Comparison of ENCODE assay signal across 25 cellular contexts in genomic region chr10:131033166-131034085, GRCh38.
A peak's percentile ranks its signal among the peaks of the same experiment; 100 is the strongest.
DNase-seq lines count a peak whose midpoint lies in the region; ATAC-seq, FAIRE-seq and TF ChIP-seq lines count a peak whose summit lies in the region.
"Had no signal": no experiment of that assay in that cellular context is flagged by ENCODE, and none has a peak within 500 bp of the region (broad histone marks: within the 10 kb centered on the region; RNA-seq: fewer than 3 reads in every experiment).

No MANE protein-coding gene starts in this region.

- CTCF ChIA-PET in activated CD4-positive, alpha-beta memory T cell treated with anti-CD3 and anti-CD28 coated beads for 36 hours (lab: Charles Lee): no interaction called here
- CTCF ChIA-PET in SK-N-SH (lab: Yijun Ruan, JAX): no interaction called here

- no peaks in the 10 kb centered on the region for H3K36me3 Mint-ChIP-seq in chondrocyte (ENCODE audit: low read depth)
- H3K36me3 Mint-ChIP-seq in activated CD4-positive, alpha-beta memory T cell treated with anti-CD3 and anti-CD28 coated beads for 36 hours: no peaks in the 10 kb centered on the region
- H3K36me3 Mint-ChIP-seq: CD4-positive, CD25-positive, alpha-beta regulatory T cell; IgD-negative memory B cell had no signal

- H3K79me2 ChIP-seq in SK-N-SH (ENCODE audit: insufficient read depth): no peaks in the 10 kb centered on the region

- H3K27me3 Mint-ChIP-seq in chondrocyte (ENCODE audit: low read depth): no peaks in the 10 kb centered on the region
- H3K27me3 Mint-ChIP-seq in activated CD4-positive, alpha-beta memory T cell treated with anti-CD3 and anti-CD28 coated beads for 36 hours: no peaks in the 10 kb centered on the region
- H3K27me3 Mint-ChIP-seq: CD4-positive, CD25-positive, alpha-beta regulatory T cell; IgD-negative memory B cell had no signal

- no peak overlapping the region for H3K4me2 ChIP-seq in SK-N-SH
- H3K4me2 ChIP-seq: KMS-11 had no signal

- H3K9ac ChIP-seq in SK-N-SH: no peak overlapping the region
- H3K9ac ChIP-seq: BLaER1, KMS-11 had no signal

- FAIRE-seq in RCC 7860 (lab: Jason Lieb, UNC): no peak
- FAIRE-seq: A204.1, GM12892, H54 had no signal

- H2AFZ ChIP-seq in SK-N-SH (ENCODE audit: low read depth): no peak overlapping the region

- TF ChIP-seq CTCF in chondrocyte (IDR thresholded peaks at IDR 0.05): no peak
- TF ChIP-seq CTCF in sigmoid colon (IDR thresholded peaks at IDR 0.05): no peak
- no peak for TF ChIP-seq CTCF in stomach (IDR thresholded peaks at IDR 0.05)
- no peak for TF ChIP-seq CTCF in SK-N-SH (IDR thresholded peaks at IDR 0.05)

- H3K9me2 ChIP-seq in SK-N-SH: no peaks in the 10 kb centered on the region

- TF ChIP-seq RAD21 in SK-N-SH (IDR thresholded peaks at IDR 0.05; ENCODE audit: low read length): no peak

- H3F3A ChIP-seq in SK-N-SH (replicated peaks; ENCODE audit: insufficient read depth): no peaks in the 10 kb centered on the region

- H3K9me3 Mint-ChIP-seq in chondrocyte (ENCODE audit: low read depth): peaks cover 29% of the 10 kb centered on the region
- H3K9me3 Mint-ChIP-seq in activated CD4-positive, alpha-beta memory T cell treated with anti-CD3 and anti-CD28 coated beads for 36 hours: no peaks in the 10 kb centered on the region
- H3K9me3 Mint-ChIP-seq: IgD-negative memory B cell had no signal

- WGBS in sigmoid colon, 2 donors: 61 to 77% methylated on average over 10 of the region's 10 CpGs
- 63 to 73% (median 71%) methylated on average over 7 to 10 of the region's 10 CpGs for WGBS in stomach, 5 donors
- 31% methylated on average over 10 of the region's 10 CpGs for WGBS in SK-N-SH (ENCODE audit: low lambda C conversion rate)

- H3K27ac Mint-ChIP-seq in chondrocyte (ENCODE audit: unreplicated experiment): no peak overlapping the region
- no peak overlapping the region for H3K27ac Mint-ChIP-seq in activated CD4-positive, alpha-beta memory T cell treated with anti-CD3 and anti-CD28 coated beads for 36 hours
- H3K27ac Mint-ChIP-seq: CD4-positive, CD25-positive, alpha-beta regulatory T cell; IgD-negative memory B cell had no signal

- POLR2A ChIA-PET in activated CD4-positive, alpha-beta memory T cell treated with anti-CD3 and anti-CD28 coated beads for 36 hours (lab: Charles Lee): no interaction called here
- POLR2A ChIA-PET in SK-N-SH (lab: Yijun Ruan, JAX): no interaction called here

- ATAC-seq in left lobe of liver (no peak), GM18873 (IDR thresholded peaks at IDR 0.05; ENCODE audit: low FRiP score, unreplicated experiment) (no peak)

- no peak overlapping the region for H3K27ac ChIP-seq in sigmoid colon
- no peak overlapping the region for H3K27ac ChIP-seq in stomach
- no peak overlapping the region for H3K27ac ChIP-seq in SK-N-SH (ENCODE audit: low read depth in 2 of 2, low read length in 1 of 2)
- H3K27ac ChIP-seq: BLaER1, KMS-11, RWPE1 had no signal

- H3K4me3 ChIP-seq in sigmoid colon (no peak overlapping the region), stomach (no peak overlapping the region), SK-N-SH (ENCODE audit: low read depth in 2 of 2, low read length in 1 of 2) (no peak overlapping the region)
- H3K4me3 ChIP-seq: BLaER1 had no signal

- no peaks in the 10 kb centered on the region for H4K20me1 ChIP-seq in SK-N-SH (ENCODE audit: insufficient read depth)
- H4K20me1 ChIP-seq: BLaER1 had no signal

- no peaks in the 10 kb centered on the region for H3K36me3 ChIP-seq in sigmoid colon
- no peaks in the 10 kb centered on the region for H3K36me3 ChIP-seq in stomach
- H3K36me3 ChIP-seq in SK-N-SH (replicated peaks in 1 of 2; ENCODE audit: control insufficient read depth in 1 of 2, insufficient read depth in 2 of 2, low read length in 1 of 2): no peaks in the 10 kb centered on the region
- H3K36me3 ChIP-seq: BLaER1 had no signal

- TF ChIP-seq EP300 in sigmoid colon (IDR thresholded peaks at IDR 0.05) (no peak), stomach (IDR thresholded peaks at IDR 0.05) (no peak), SK-N-SH (IDR thresholded peaks at IDR 0.05; ENCODE audit: borderline replicate concordance in 1 of 2, low read depth in 1 of 2, low read length in 1 of 2) (no peak)

- H3K4me1 ChIP-seq in sigmoid colon (no peaks in the 10 kb centered on the region), stomach (no peaks in the 10 kb centered on the region), SK-N-SH (ENCODE audit: control insufficient read depth in 1 of 2, insufficient read depth in 2 of 2, low read depth in 1 of 2, low read length in 1 of 2) (peaks cover 0 to 7% of the 10 kb centered on the region in 2 experiments; a peak in 2 of 4 replicates)

- no peaks in the 10 kb centered on the region for H3K4me1 Mint-ChIP-seq in chondrocyte (ENCODE audit: low read depth)
- no peaks in the 10 kb centered on the region for H3K4me1 Mint-ChIP-seq in activated CD4-positive, alpha-beta memory T cell treated with anti-CD3 and anti-CD28 coated beads for 36 hours (ENCODE audit: low read depth)
- H3K4me1 Mint-ChIP-seq: CD4-positive, CD25-positive, alpha-beta regulatory T cell; IgD-negative memory B cell had no signal

- H3K4me3 Mint-ChIP-seq in chondrocyte (ENCODE audit: unreplicated experiment): no peak overlapping the region
- H3K4me3 Mint-ChIP-seq in activated CD4-positive, alpha-beta memory T cell treated with anti-CD3 and anti-CD28 coated beads for 36 hours: no peak overlapping the region
- H3K4me3 Mint-ChIP-seq: CD4-positive, CD25-positive, alpha-beta regulatory T cell; IgD-negative memory B cell had no signal

- DNase-seq in chondrocyte (ENCODE audit: low spot score) (peak; percentile 65), left lobe of liver (ENCODE audit: low spot score) (peak; percentile 28), sigmoid colon (peak; percentile 46), stomach (peak; percentile 19), SK-N-SH (no peak), RCC 7860 (ENCODE audit: low spot score) (no peak)
- DNase-seq in activated CD4-positive, alpha-beta memory T cell treated with anti-CD3 and anti-CD28 coated beads for 36 hours: no peak
- DNase-seq: CD4-positive, CD25-positive, alpha-beta regulatory T cell; DMS153; DND-41; MM.1S; NCI-H1417; NCI-H1694; NCI-H2081; NCI-H2227 treated with DMSO at 0.1 percent for 48 hours; NCI-H526 treated with DMSO at 0.1 percent for 48 hours; SHP77 had no signal

- no peaks in the 10 kb centered on the region for H3K9me3 ChIP-seq in sigmoid colon
- H3K9me3 ChIP-seq in stomach: no peaks in the 10 kb centered on the region
- no peaks in the 10 kb centered on the region for H3K9me3 ChIP-seq in SK-N-SH
- H3K9me3 ChIP-seq: BLaER1 had no signal

- H3K27me3 ChIP-seq in sigmoid colon: no peaks in the 10 kb centered on the region
- H3K27me3 ChIP-seq in stomach: peaks cover 0 to 43% (median 0%) of the 10 kb centered on the region in 3 donors
- no peaks in the 10 kb centered on the region for H3K27me3 ChIP-seq in SK-N-SH (ENCODE audit: insufficient read depth)
- H3K27me3 ChIP-seq: BLaER1 had no signal

- TF ChIP-seq POLR2A in sigmoid colon (IDR thresholded peaks at IDR 0.05) (no peak), stomach (IDR thresholded peaks at IDR 0.05) (no peak)

- intact Hi-C loops in sigmoid colon (cut with DNase I) (no loop called here), stomach (cut with DNase I; ENCODE audit: low total_unique reads) (no loop called here)
- intact Hi-C loops in activated CD4-positive, alpha-beta memory T cell treated with anti-CD3 and anti-CD28 coated beads for 36 hours (cut with micrococcal nuclease): no loop called here

TF ChIP-seq in SK-N-SH, 30 proteins besides CTCF, POLR2A, EP300 and RAD21:
- TF ChIP-seq FOXM1 (IDR thresholded peaks at IDR 0.05; ENCODE audit: low read depth) (no peak), TCF12 (IDR thresholded peaks at IDR 0.05) (no peak), RCOR1 (IDR thresholded peaks at IDR 0.05; ENCODE audit: low read length) (no peak), FOSL2 (IDR thresholded peaks at IDR 0.05; ENCODE audit: borderline replicate concordance, low read depth) (no peak), POLR2AphosphoS5 (IDR thresholded peaks at IDR 0.05; ENCODE audit: low read depth, low read length) (no peak), RXRA (IDR thresholded peaks at IDR 0.05; ENCODE audit: borderline replicate concordance, low read depth) (no peak), GABPA (IDR thresholded peaks at IDR 0.05; ENCODE audit: low read depth) (no peak), USF1 (IDR thresholded peaks at IDR 0.05; ENCODE audit: borderline replicate concordance, low read depth) (no peak), FOXJ3 (CRISPR knock-in tag; IDR thresholded peaks at IDR 0.05) (no peak), SMC3 (IDR thresholded peaks at IDR 0.05; ENCODE audit: low read depth, low read length) (no peak), TAF1 (IDR thresholded peaks at IDR 0.05; ENCODE audit: borderline replicate concordance, low read depth, low read length) (no peak), MXI1 (IDR thresholded peaks at IDR 0.05; ENCODE audit: low read depth, low read length) (no peak), ZBTB33 (IDR thresholded peaks at IDR 0.05; ENCODE audit: borderline replicate concordance, low read depth) (no peak)

Comparison
In these comparisons a context has a peak if more than half of its experiments do, and no peak if none do; other contexts are left out.
1. DNase-seq: peak in chondrocyte (single experiment), left lobe of liver (single experiment), sigmoid colon (single experiment) and stomach (single experiment); none in activated CD4-positive, alpha-beta memory T cell treated with anti-CD3 and anti-CD28 coated beads for 36 hours (single experiment), SK-N-SH (single experiment) and RCC 7860 (single experiment).